In genomic region chr9:29241320-29241719, GRCh38 we compare ENCODE assay signal across 17 cellular contexts. TPM values are rescaled to one million over a fixed set of nuclear protein-coding genes. Genes with fewer than 3 reads are reported as not detected.
DNase-seq lines count a peak whose midpoint lies in the region; TF ChIP-seq lines count a peak whose summit lies in the region.
"Had no signal": no experiment of that assay in that cellular context is flagged by ENCODE, and none has a peak within 500 bp of the region (broad histone marks: within the 10 kb centered on the region; RNA-seq: fewer than 3 reads in every experiment).

No MANE protein-coding gene starts in this region.

- H3K4me1 Mint-ChIP-seq in MCF 10A (ENCODE audit: insufficient read depth, unreplicated experiment) = no peaks in the 10 kb centered on the region

- no peaks in the 10 kb centered on the region for H3K9me3 Mint-ChIP-seq in MCF 10A (ENCODE audit: unreplicated experiment)
- H3K9me3 Mint-ChIP-seq: CD4-positive, alpha-beta T cell had no signal

- no peak overlapping the region for H2AFZ ChIP-seq in mammary epithelial cell (ENCODE audit: low read depth, low read length)
- H2AFZ ChIP-seq in Karpas-422 (ENCODE audit: low read length) = no peak overlapping the region

- POLR2A ChIA-PET in MCF 10A (lab: Yijun Ruan, JAX) = no interaction called here

- TF ChIP-seq CTCF in mammary epithelial cell (conservative IDR thresholded peaks at IDR 0.05 in 1 of 2, IDR thresholded peaks at IDR 0.05 in 1 of 2; ENCODE audit: extremely low read depth in 1 of 2, insufficient read depth in 1 of 2, low read depth in 1 of 2, low read length in 2 of 2) = no peak
- TF ChIP-seq CTCF in MCF 10A (IDR thresholded peaks at IDR 0.05; ENCODE audit: unreplicated experiment) = no peak
- TF ChIP-seq CTCF in fibroblast of pulmonary artery (IDR thresholded peaks at IDR 0.05; ENCODE audit: low read length, missing control alignments) = no peak

- CTCF ChIA-PET in mammary epithelial cell (lab: Charles Lee; ENCODE audit: low non-redundant PET) (no interaction called here), MCF 10A (lab: Yijun Ruan, JAX) (interaction anchor here (0.7 to 0.8 kb wide), 2 partner anchors 47 to 1590 kb away, joined by 3 to 5 read pairs; no protein-coding TSS in a partner anchor)

- H3K9me3 ChIP-seq in mammary epithelial cell (replicated peaks; ENCODE audit: insufficient read depth, low read length) (no peaks in the 10 kb centered on the region), Karpas-422 (ENCODE audit: low read length) (peaks cover 4% of the 10 kb centered on the region; the same call in 1 of the 2 replicates)
- H3K9me3 ChIP-seq: Caco-2 had no signal

- dilution Hi-C loops in mammary epithelial cell (cut with HindIII; ENCODE audit: low sequenced_read_pairs) = no loop called here

- H3K4me1 ChIP-seq in mammary epithelial cell (ENCODE audit: insufficient read depth, low read length) (no peaks in the 10 kb centered on the region), Karpas-422 (ENCODE audit: low read length) (no peaks in the 10 kb centered on the region)
- H3K4me1 ChIP-seq: Caco-2 had no signal

- no peaks in the 10 kb centered on the region for H3K79me2 ChIP-seq in mammary epithelial cell (ENCODE audit: insufficient read depth, low read length)
- H3K79me2 ChIP-seq in Karpas-422 (ENCODE audit: low read length) = no peaks in the 10 kb centered on the region

- H3K36me3 Mint-ChIP-seq in MCF 10A (ENCODE audit: insufficient read depth, unreplicated experiment) = no peaks in the 10 kb centered on the region

- H3K27me3 Mint-ChIP-seq in MCF 10A (ENCODE audit: insufficient read depth, unreplicated experiment) = no peaks in the 10 kb centered on the region
- H3K27me3 Mint-ChIP-seq: CD4-positive, alpha-beta T cell had no signal

- DNase-seq in mammary epithelial cell = peak; percentile 14
- no peak for DNase-seq in MCF 10A (ENCODE audit: unreplicated experiment)
- peak; percentile 11 for DNase-seq in RKO (ENCODE audit: low spot score)
- peak; percentile 1 for DNase-seq in fibroblast of pulmonary artery (ENCODE audit: low read depth)
- DNase-seq in NCI-H1105 treated with DMSO at 0.1 percent for 48 hours (lab: John Stamatoyannopoulos, UW) = no peak
- no peak for DNase-seq in NCI-H82 (lab: John Stamatoyannopoulos, UW)
- DNase-seq in Karpas-422 = no peak
- DNase-seq in EL = no peak
- DNase-seq: Caco-2; CD4-positive, alpha-beta T cell; IMR-90; NCI-H1105; NCI-H1694 treated with DMSO at 0.1 percent for 48 hours; NCI-H510A had no signal

- in situ Hi-C loops in mammary epithelial cell (cut with MboI; ENCODE audit: low sequenced_read_pairs in 2 of 2) = no loop called here

- BruUV-seq in mammary epithelial cell (replicated peaks; lab: Mats Ljungman, UMichigan) = no TSS peak
- no TSS peak for BruUV-seq in MCF 10A (replicated peaks; lab: Mats Ljungman, UMichigan)

- H3K4me3 ChIP-seq in mammary epithelial cell (replicated peaks in 1 of 3; ENCODE audit: insufficient read depth in 1 of 3, low read depth in 2 of 3, low read length in 3 of 3) = no peak overlapping the region
- no peak overlapping the region for H3K4me3 ChIP-seq in fibroblast of pulmonary artery (replicated peaks; ENCODE audit: low read depth, low read length)
- H3K4me3 ChIP-seq in Karpas-422 (ENCODE audit: low read length) = no peak overlapping the region

- no peaks in the 10 kb centered on the region for H4K20me1 ChIP-seq in mammary epithelial cell (ENCODE audit: insufficient read depth, low read length)
- H4K20me1 ChIP-seq in Karpas-422 (ENCODE audit: insufficient read depth, low read depth, low read length) = no peaks in the 10 kb centered on the region

- no peaks in the 10 kb centered on the region for H3K36me3 ChIP-seq in mammary epithelial cell (ENCODE audit: insufficient read depth, low read length)
- no peaks in the 10 kb centered on the region for H3K36me3 ChIP-seq in Karpas-422 (ENCODE audit: insufficient read depth, low read length)

- no peak overlapping the region for H3K4me3 Mint-ChIP-seq in MCF 10A (ENCODE audit: unreplicated experiment)
- H3K4me3 Mint-ChIP-seq: CD4-positive, alpha-beta T cell had no signal

- 100% methylated on average over 1 of the region's 1 CpG for WGBS in mammary epithelial cell (ENCODE audit: low coverage, missing lambda C conversion rate)

- H3K27ac Mint-ChIP-seq in MCF 10A (ENCODE audit: low read depth, unreplicated experiment) = no peak overlapping the region
- H3K27ac Mint-ChIP-seq: CD4-positive, alpha-beta T cell had no signal

- H3K9ac ChIP-seq in mammary epithelial cell (ENCODE audit: insufficient read depth, low read length) (no peak overlapping the region), Karpas-422 (ENCODE audit: low read length) (no peak overlapping the region)

- intact Hi-C loops in mammary epithelial cell (cut with micrococcal nuclease) = no loop called here
- intact Hi-C loops in MCF 10A (cut with micrococcal nuclease) = no loop called here

- H3K4me2 ChIP-seq in mammary epithelial cell (ENCODE audit: insufficient read depth, low read depth, low read length) (no peak overlapping the region), Karpas-422 (ENCODE audit: low read depth, low read length, poor library complexity, severe bottlenecking) (no peak overlapping the region)

- peaks cover 3% of the 10 kb centered on the region for H3K27me3 ChIP-seq in mammary epithelial cell (ENCODE audit: insufficient read depth, low read length)
- H3K27me3 ChIP-seq in Karpas-422 (ENCODE audit: low read length) = no peaks in the 10 kb centered on the region

- H3K27ac ChIP-seq in mammary epithelial cell (ENCODE audit: insufficient read depth, low read depth, low read length) = no peak overlapping the region
- H3K27ac ChIP-seq in Karpas-422 (ENCODE audit: low read length) = no peak overlapping the region

- H3K9me2 ChIP-seq in Karpas-422 (replicated peaks; ENCODE audit: insufficient read depth, low read length) = no peaks in the 10 kb centered on the region

RNA-seq across cellular contexts. Expression of gene LINGO2, which starts 27.9 kb away (rescaled TPM):
- total RNA-seq in mammary epithelial cell (10 to 100 TPM in 1 of 2 donors, 1 to 10 TPM in 1; 2.2 to 23.0 TPM), MCF 10A (2022) (0.84 and 2.3 TPM in 2 replicates)
- polyA plus RNA-seq in mammary epithelial cell = 3.1 TPM
- polyA minus RNA-seq in mammary epithelial cell = 4.2 TPM
- not detected in 2 replicates for total RNA-seq in Karpas-422 (2014; rRNA removed; shearing (Covaris generic); ENCODE audit: low replicate concordance)
- total RNA-seq: Caco-2; CD4-positive, alpha-beta T cell; HT-29; IMR-90; Right ventricle myocardium inferior had no signal
- polyA plus RNA-seq: BJ, IMR-90 had no signal

Comparison
In these comparisons a context has a peak if more than half of its experiments do, and no peak if none do; other contexts are left out.
1. DNase-seq: peak in mammary epithelial cell (single experiment), RKO (single experiment) and fibroblast of pulmonary artery (single experiment); none in MCF 10A (single experiment), NCI-H1105 treated with DMSO at 0.1 percent for 48 hours (single experiment), NCI-H82 (single experiment), Karpas-422 (single experiment) and EL (single experiment).